In genomic region chr6:169386431-169387057, GRCh38 we compare ENCODE assay signal across 20 cellular contexts.
DNase-seq lines count a peak whose midpoint lies in the region; ATAC-seq and TF ChIP-seq lines count a peak whose summit lies in the region.
"Had no signal": no experiment of that assay in that cellular context is flagged by ENCODE, and none has a peak within 500 bp of the region (broad histone marks: within the 10 kb centered on the region; RNA-seq: fewer than 3 reads in every experiment).

No MANE protein-coding gene starts in this region.

- H3K27ac ChIP-seq in left lung = peak overlapping the region in 1 of 2 donors; percentile 75
- H3K27ac ChIP-seq in prostate gland = no peak overlapping the region
- H3K27ac ChIP-seq: C4-2B had no signal

- no peak for TF ChIP-seq POLR2A in prostate gland (IDR thresholded peaks at IDR 0.05)

- ATAC-seq in left lung = no peak
- no peak for ATAC-seq in GM21723 (IDR thresholded peaks at IDR 0.05; ENCODE audit: unreplicated experiment)
- ATAC-seq: activated CD8-positive, alpha-beta memory T cell treated with anti-CD3 and anti-CD28 coated beads, Interleukin-2, amount 10 ng/mL, durations not matched to agents 7 days and 5 days; GM12878; natural killer cell; PC-3; WTC11 had no signal

- H3K9me3 ChIP-seq in left lung (peaks cover 0 to 24% of the 10 kb centered on the region in 2 donors), prostate gland (no peaks in the 10 kb centered on the region)

- H3K4me1 Mint-ChIP-seq in activated naive CD8-positive, alpha-beta T cell treated with anti-CD3 and anti-CD28 coated beads for 36 hours = no peaks in the 10 kb centered on the region
- H3K4me1 Mint-ChIP-seq: activated CD8-positive, alpha-beta memory T cell treated with anti-CD3 and anti-CD28 coated beads, Interleukin-2, amount 10 ng/mL, durations not matched to agents 7 days and 5 days; natural killer cell; WTC11 had no signal

- H3K27me3 Mint-ChIP-seq in activated naive CD8-positive, alpha-beta T cell treated with anti-CD3 and anti-CD28 coated beads for 36 hours = peaks cover 9% of the 10 kb centered on the region
- H3K27me3 Mint-ChIP-seq: activated CD8-positive, alpha-beta memory T cell treated with anti-CD3 and anti-CD28 coated beads, Interleukin-2, amount 10 ng/mL, durations not matched to agents 7 days and 5 days had no signal

- H3K4me1 ChIP-seq in left lung = no peaks in the 10 kb centered on the region
- no peaks in the 10 kb centered on the region for H3K4me1 ChIP-seq in prostate gland (replicated peaks)

- no peak for TF ChIP-seq CTCF in fibroblast of pulmonary artery (IDR thresholded peaks at IDR 0.05; ENCODE audit: low read length, missing control alignments)
- TF ChIP-seq CTCF in left lung (IDR thresholded peaks at IDR 0.05) = no peak
- no peak for TF ChIP-seq CTCF in prostate gland (IDR thresholded peaks at IDR 0.05)

- WGBS in prostate gland = 59% methylated on average over 20 of the region's 20 CpGs

- H3K27ac Mint-ChIP-seq in activated naive CD8-positive, alpha-beta T cell treated with anti-CD3 and anti-CD28 coated beads for 36 hours = no peak overlapping the region
- H3K27ac Mint-ChIP-seq: activated CD8-positive, alpha-beta memory T cell treated with anti-CD3 and anti-CD28 coated beads, Interleukin-2, amount 10 ng/mL, durations not matched to agents 7 days and 5 days; natural killer cell; stimulated activated naive CD8-positive, alpha-beta T cell treated with anti-CD3 and anti-CD28 coated beads, Interleukin-15, Interleukin-2, amounts not matched to agents 100 ng/mL and 50 ng/mL, for 24 hours; WTC11 had no signal

- peaks cover 9% of the 10 kb centered on the region for H3K9me3 Mint-ChIP-seq in activated naive CD8-positive, alpha-beta T cell treated with anti-CD3 and anti-CD28 coated beads for 36 hours

- H3K4me3 ChIP-seq in fibroblast of pulmonary artery (replicated peaks; ENCODE audit: low read depth, low read length) (no peak overlapping the region), left lung (no peak overlapping the region), prostate gland (no peak overlapping the region)
- H3K4me3 ChIP-seq: GM12878 had no signal

- H3K36me3 ChIP-seq in left lung (no peaks in the 10 kb centered on the region), prostate gland (no peaks in the 10 kb centered on the region)

- intact Hi-C loops in left lung (cut with DNase I) = no loop called here
- intact Hi-C loops in prostate gland (cut with DNase I) = no loop called here

- DNase-seq in ELF-1 (ENCODE audit: low read depth, low spot score) = peak; percentile 78
- peak; percentile 14 for DNase-seq in T1000 (lab: John Stamatoyannopoulos, UW)
- DNase-seq in fibroblast of pulmonary artery (ENCODE audit: low read depth) = peak; percentile 18
- peak; percentile 31 for DNase-seq in smooth muscle cell of the brain vasculature (ENCODE audit: low read depth, low spot score)
- no peak for DNase-seq in left lung
- no peak for DNase-seq in activated naive CD8-positive, alpha-beta T cell treated with anti-CD3 and anti-CD28 coated beads for 36 hours
- no peak for DNase-seq in prostate gland (ENCODE audit: low spot score)
- DNase-seq: activated CD8-positive, alpha-beta memory T cell treated with anti-CD3 and anti-CD28 coated beads, Interleukin-2, amount 10 ng/mL, durations not matched to agents 7 days and 5 days; activated naive CD4-positive, alpha-beta T cell; caudate nucleus; natural killer cell; NCI-H2029; NCI-H524; PC-3; SW 1271 had no signal

- H3K4me3 Mint-ChIP-seq in activated naive CD8-positive, alpha-beta T cell treated with anti-CD3 and anti-CD28 coated beads for 36 hours = no peak overlapping the region
- H3K4me3 Mint-ChIP-seq: activated CD8-positive, alpha-beta memory T cell treated with anti-CD3 and anti-CD28 coated beads, Interleukin-2, amount 10 ng/mL, durations not matched to agents 7 days and 5 days; natural killer cell; stimulated activated naive CD8-positive, alpha-beta T cell treated with anti-CD3 and anti-CD28 coated beads, Interleukin-15, Interleukin-2, amounts not matched to agents 100 ng/mL and 50 ng/mL, for 24 hours; WTC11 had no signal

- no peaks in the 10 kb centered on the region for H3K36me3 Mint-ChIP-seq in activated naive CD8-positive, alpha-beta T cell treated with anti-CD3 and anti-CD28 coated beads for 36 hours
- H3K36me3 Mint-ChIP-seq: activated CD8-positive, alpha-beta memory T cell treated with anti-CD3 and anti-CD28 coated beads, Interleukin-2, amount 10 ng/mL, durations not matched to agents 7 days and 5 days; natural killer cell had no signal

- H3K27me3 ChIP-seq in left lung (no peaks in the 10 kb centered on the region), prostate gland (replicated peaks; ENCODE audit: insufficient read depth) (no peaks in the 10 kb centered on the region)

Comparison
In these comparisons a context has a peak if more than half of its experiments do, and no peak if none do; other contexts are left out.
1. DNase-seq: peak in ELF-1 (single experiment), T1000 (single experiment), fibroblast of pulmonary artery (single experiment) and smooth muscle cell of the brain vasculature (single experiment); none in left lung (0 of 2), activated naive CD8-positive, alpha-beta T cell treated with anti-CD3 and anti-CD28 coated beads for 36 hours (single experiment) and prostate gland (single experiment).